Comparison of ENCODE assay signal across 11 cellular contexts in genomic region chr3:129312671-129313414, GRCh38. TPM values are rescaled to one million over a fixed set of nuclear protein-coding genes. Genes with fewer than 3 reads are reported as not detected.
A peak's percentile ranks its signal among the peaks of the same experiment; 100 is the strongest.
DNase-seq lines count a peak whose midpoint lies in the region; ATAC-seq, FAIRE-seq and TF ChIP-seq lines count a peak whose summit lies in the region.
"Had no signal": no experiment of that assay in that cellular context is flagged by ENCODE, and none has a peak within 500 bp of the region (broad histone marks: within the 10 kb centered on the region; RNA-seq: fewer than 3 reads in every experiment).

No MANE protein-coding gene starts in this region.

- no peak overlapping the region for H2BK12ac ChIP-seq in mesenchymal stem cell (ENCODE audit: low read length in 2 of 2)

- peaks cover 19% of the 10 kb centered on the region for H3K79me1 ChIP-seq in mesenchymal stem cell (replicated peaks; ENCODE audit: low read length, poor library complexity, severe bottlenecking)

- no peak overlapping the region for H2BK5ac ChIP-seq in mesenchymal stem cell (ENCODE audit: low read depth, low read length, poor library complexity, severe bottlenecking)

- peaks cover 14% of the 10 kb centered on the region for H3K4me1 ChIP-seq in mesenchymal stem cell (ENCODE audit: control insufficient read depth, insufficient read depth, low read depth, low read length)

- H3K9ac ChIP-seq in mesenchymal stem cell (ENCODE audit: low read length): no peak overlapping the region

- no peak overlapping the region for H3K27ac ChIP-seq in mesenchymal stem cell (ENCODE audit: low read length, poor library complexity, severe bottlenecking)

- H3K18ac ChIP-seq in mesenchymal stem cell (ENCODE audit: low read depth in 1 of 2, low read length in 2 of 2): no peak overlapping the region

- H3K4me3 ChIP-seq in AG10803 (ENCODE audit: low read length): no peak overlapping the region
- H3K4me3 ChIP-seq in mesenchymal stem cell (ENCODE audit: insufficient read depth in 1 of 2, low read depth in 1 of 2, low read length in 2 of 2): no peak overlapping the region

- H2AK5ac ChIP-seq in mesenchymal stem cell (ENCODE audit: low read length, severe bottlenecking): no peak overlapping the region

- no peak overlapping the region for H2BK120ac ChIP-seq in mesenchymal stem cell (ENCODE audit: low read depth, low read length)

- no peak overlapping the region for H3K23ac ChIP-seq in mesenchymal stem cell (ENCODE audit: low read length in 2 of 2)

- no peak overlapping the region for H4K8ac ChIP-seq in mesenchymal stem cell (ENCODE audit: low read length)

- H3K4ac ChIP-seq in mesenchymal stem cell (ENCODE audit: low read depth in 1 of 2, low read length in 2 of 2): peak overlapping the region in 1 of 2 experiments; percentile 52

- TF ChIP-seq POLR2A in GM12892 (IDR thresholded peaks at IDR 0.05; ENCODE audit: low read depth, low read length): no peak; the same call in 1 of the 2 replicates

- H3K4me2 ChIP-seq in mesenchymal stem cell (ENCODE audit: low read length, poor library complexity, severe bottlenecking): no peak overlapping the region

- peak; percentile 58 for FAIRE-seq in GM12892 (lab: Jason Lieb, UNC)

- H2AFZ ChIP-seq in mesenchymal stem cell (ENCODE audit: low read depth, low read length): no peak overlapping the region

- H2BK15ac ChIP-seq in mesenchymal stem cell (ENCODE audit: low read depth, poor library complexity, severe bottlenecking): no peak overlapping the region

- DNase-seq in AG10803 (ENCODE audit: low read depth) (peak; percentile 24), GM12892 (ENCODE audit: insufficient read length) (no peak), mesenchymal stem cell (peak; percentile 42), NOMO-1 (lab: John Stamatoyannopoulos, UW; ENCODE audit: unreplicated experiment in 2 of 2) (no peak)
- DNase-seq in activated CD8-positive, alpha-beta memory T cell treated with anti-CD3 and anti-CD28 coated beads, Interleukin-2, amount 50 U/mL, for 48 hours: peak; percentile 52
- DNase-seq: activated naive CD4-positive, alpha-beta T cell treated with Interleukin-2 at 50 U/mL for 16 hours; NCI-H1417 treated with DMSO at 0.1 percent for 48 hours had no signal

- no peak for ATAC-seq in GM18502 (IDR thresholded peaks at IDR 0.05; ENCODE audit: poor library complexity, unreplicated experiment)
- ATAC-seq in GM18867 (IDR thresholded peaks at IDR 0.05; ENCODE audit: unreplicated experiment): no peak
- ATAC-seq in GM18517 (IDR thresholded peaks at IDR 0.05; ENCODE audit: unreplicated experiment): no peak
- ATAC-seq: esophagus mucosa had no signal

- no peak overlapping the region for H3K14ac ChIP-seq in mesenchymal stem cell (ENCODE audit: low read length in 2 of 2)

- no peaks in the 10 kb centered on the region for H3K9me3 ChIP-seq in mesenchymal stem cell (ENCODE audit: control insufficient read depth, low read length)

- H4K91ac ChIP-seq in mesenchymal stem cell (ENCODE audit: low read length): no peak overlapping the region

- no peaks in the 10 kb centered on the region for H3K36me3 ChIP-seq in mesenchymal stem cell (ENCODE audit: control insufficient read depth in 1 of 2, insufficient read depth in 2 of 2, low read depth in 1 of 2, low read length in 2 of 2)

- H3K27me3 ChIP-seq in mesenchymal stem cell (ENCODE audit: control insufficient read depth in 1 of 2, insufficient read depth in 1 of 2, low read length in 2 of 2): no peaks in the 10 kb centered on the region

- TF ChIP-seq CTCF in AG10803 (conservative IDR thresholded peaks at IDR 0.05; ENCODE audit: low read length): no peak

RNA-seq across cellular contexts. Expression of gene HMCES, which starts 34.2 kb away (rescaled TPM):
- polyA plus RNA-seq in GM12892 (2012; ENCODE audit: missing spikeins): 22.5 TPM
- polyA plus RNA-seq in mesenchymal stem cell (2013, experiment 1 of 2): 13.3 TPM
- polyA plus RNA-seq in mesenchymal stem cell (2013, experiment 2 of 2): 13.8 TPM

Comparison
In these comparisons a context has a peak if more than half of its experiments do, and no peak if none do; other contexts are left out.
1. DNase-seq: peak in AG10803 (single experiment), activated CD8-positive, alpha-beta memory T cell treated with anti-CD3 and anti-CD28 coated beads, Interleukin-2, amount 50 U/mL, for 48 hours (single experiment) and mesenchymal stem cell (single experiment); none in GM12892 (single experiment) and NOMO-1 (0 of 2).